ENCODE assay signal across 8 cellular contexts in genomic region chr11:10012068-10012467, GRCh38.
"Had no signal": no experiment of that assay in that cellular context is flagged by ENCODE, and none has a peak within 500 bp of the region (broad histone marks: within the 10 kb centered on the region; RNA-seq: fewer than 3 reads in every experiment).

No MANE protein-coding gene starts in this region.

- H3K27ac ChIP-seq: HL-60, KMS-11 had no signal

- FAIRE-seq: HepG2, HTR-8/SVneo, K562 had no signal

- H3K4me3 ChIP-seq: K562 had no signal

- DNase-seq: IMR-90, KBM-7, KG1 had no signal

- ATAC-seq: HepG2, K562 had no signal

- H3K4me2 ChIP-seq: KMS-11 had no signal

- H3K9ac ChIP-seq: KMS-11 had no signal
